Comparison of ENCODE assay signal across 13 cellular contexts in genomic region chr15:96348112-96349027, GRCh38. TPM values are rescaled to one million over a fixed set of nuclear protein-coding genes. Genes with fewer than 3 reads are reported as not detected.
DNase-seq lines count a peak whose midpoint lies in the region; ATAC-seq and TF ChIP-seq lines count a peak whose summit lies in the region.
"Had no signal": no experiment of that assay in that cellular context is flagged by ENCODE, and none has a peak within 500 bp of the region (broad histone marks: within the 10 kb centered on the region; RNA-seq: fewer than 3 reads in every experiment).

No MANE protein-coding gene starts in this region.

- H3K4me3 ChIP-seq in spleen, result peak overlapping the region in 4 of 8 donors; percentile 37 to 80 (median 62)

- intact Hi-C loops in spleen (cut with DNase I; ENCODE audit: low total_unique reads), result no loop called here

- DNase-seq in HCEC 1CT (peak; percentile 23), kidney tubule cell (ENCODE audit: low spot score) (peak; percentile 18), spleen (no peak), activated gamma-delta T cell (lab: John Stamatoyannopoulos, UW) (no peak)
- no peak for DNase-seq in natural killer cell treated with Interleukin-12 subunit alpha and Interleukin-12 subunit beta and Interleukin-15 and Interleukin-18, amount 100 ng/mL, for 72 hours (ENCODE audit: low spot score)
- DNase-seq: activated CD4-positive, alpha-beta T cell treated with anti-CD3 and anti-CD28 coated beads for 36 hours; GDM1; NCI-H2081 treated with DMSO at 0.1 percent for 48 hours had no signal

- TF ChIP-seq CTCF in brain (conservative IDR thresholded peaks at IDR 0.05) (no peak), spleen (IDR thresholded peaks at IDR 0.05 in 8 of 11, conservative IDR thresholded peaks at IDR 0.05 in 3 of 11) (no peak)

- H3K36me3 Mint-ChIP-seq in brain, result peaks cover 10% of the 10 kb centered on the region
- peaks cover 14% of the 10 kb centered on the region for H3K36me3 Mint-ChIP-seq in natural killer cell treated with Interleukin-12 subunit alpha and Interleukin-12 subunit beta and Interleukin-15 and Interleukin-18, amount 100 ng/mL, for 72 hours

- H3K36me3 ChIP-seq in spleen, result peaks cover 0 to 2% (median 0%) of the 10 kb centered on the region in 6 donors

- H3K4me1 ChIP-seq in spleen, result peaks cover 7 to 99% (median 45%) of the 10 kb centered on the region in 6 donors

- peaks cover 77% of the 10 kb centered on the region for H3K27me3 Mint-ChIP-seq in brain
- H3K27me3 Mint-ChIP-seq in natural killer cell treated with Interleukin-12 subunit alpha and Interleukin-12 subunit beta and Interleukin-15 and Interleukin-18, amount 100 ng/mL, for 72 hours, result peaks cover 66 to 91% of the 10 kb centered on the region in 2 donors

- no peaks in the 10 kb centered on the region for H3K9me3 ChIP-seq in spleen

- H3K27ac Mint-ChIP-seq in brain, result peak overlapping the region; percentile 36 to 99 (median 96)
- no peak overlapping the region for H3K27ac Mint-ChIP-seq in natural killer cell treated with Interleukin-12 subunit alpha and Interleukin-12 subunit beta and Interleukin-15 and Interleukin-18, amount 100 ng/mL, for 72 hours
- H3K27ac Mint-ChIP-seq: activated CD4-positive, alpha-beta T cell treated with anti-CD3 and anti-CD28 coated beads for 36 hours; activated T-helper 1 cell treated with anti-CD3 and anti-CD28 coated beads, Interleukin-12 subunit alpha, Interleukin-12 subunit beta, Interleukin-2, Interleukin-4 antibody, amounts not matched to agents 30 ng/mL and 10 ng/mL and 1 ng/mL, durations not matched to agents 14 hours and 24 hours and 36 hours had no signal

- no peak for TF ChIP-seq POLR2A in spleen (IDR thresholded peaks at IDR 0.05)

- peaks cover 0 to 99% (median 54%) of the 10 kb centered on the region in 7 donors for H3K27me3 ChIP-seq in spleen (replicated peaks in 1 of 7)

- peak overlapping the region; percentile 64 to 93 (median 90) for H3K27ac ChIP-seq in spleen
- H3K27ac ChIP-seq: C4-2B had no signal

- 15 to 24% (median 16%) methylated on average over 13 of the region's 13 CpGs for WGBS in spleen, 5 donors

- peak overlapping the region in 4 of 5 experiments; percentile 77 to 97 (median 94) for H3K4me3 Mint-ChIP-seq in brain
- no peak overlapping the region for H3K4me3 Mint-ChIP-seq in natural killer cell treated with Interleukin-12 subunit alpha and Interleukin-12 subunit beta and Interleukin-15 and Interleukin-18, amount 100 ng/mL, for 72 hours
- H3K4me3 Mint-ChIP-seq: activated CD4-positive, alpha-beta T cell treated with anti-CD3 and anti-CD28 coated beads for 36 hours; activated T-helper 1 cell treated with anti-CD3 and anti-CD28 coated beads, Interleukin-12 subunit alpha, Interleukin-12 subunit beta, Interleukin-2, Interleukin-4 antibody, amounts not matched to agents 30 ng/mL and 10 ng/mL and 1 ng/mL, durations not matched to agents 14 hours and 24 hours and 36 hours had no signal

- no peaks in the 10 kb centered on the region for H3K9me3 Mint-ChIP-seq in brain
- no peaks in the 10 kb centered on the region for H3K9me3 Mint-ChIP-seq in natural killer cell treated with Interleukin-12 subunit alpha and Interleukin-12 subunit beta and Interleukin-15 and Interleukin-18, amount 100 ng/mL, for 72 hours
- H3K9me3 Mint-ChIP-seq: activated T-helper 1 cell treated with anti-CD3 and anti-CD28 coated beads, Interleukin-12 subunit alpha, Interleukin-12 subunit beta, Interleukin-2, Interleukin-4 antibody, amounts not matched to agents 30 ng/mL and 10 ng/mL and 1 ng/mL, durations not matched to agents 14 hours and 24 hours and 36 hours had no signal

- H3K4me1 Mint-ChIP-seq in brain, result peaks cover 94% of the 10 kb centered on the region
- peaks cover 5 to 7% of the 10 kb centered on the region in 2 donors for H3K4me1 Mint-ChIP-seq in natural killer cell treated with Interleukin-12 subunit alpha and Interleukin-12 subunit beta and Interleukin-15 and Interleukin-18, amount 100 ng/mL, for 72 hours (ENCODE audit: low read depth in 2 of 2)
- H3K4me1 Mint-ChIP-seq: activated CD4-positive, alpha-beta T cell treated with anti-CD3 and anti-CD28 coated beads for 36 hours had no signal

- ATAC-seq in GM21825 (IDR thresholded peaks at IDR 0.05; ENCODE audit: unreplicated experiment) (no peak), HG02970 (IDR thresholded peaks at IDR 0.05; ENCODE audit: low FRiP score, unreplicated experiment) (no peak)
- no peak for ATAC-seq in natural killer cell treated with Interleukin-12 subunit alpha and Interleukin-12 subunit beta and Interleukin-15 and Interleukin-18, amount 100 ng/mL, for 72 hours
- ATAC-seq: activated CD4-positive, alpha-beta T cell treated with anti-CD3 and anti-CD28 coated beads for 36 hours had no signal

RNA-seq across cellular contexts. Expression of gene NR2F2, which starts 17.9 kb away (rescaled TPM):
- polyA plus RNA-seq in brain (ENCODE audit: insufficient read depth, low read depth, low replicate concordance) (60.4 TPM), spleen (10 to 100 TPM; 18.6 to 39.4 (median 23.7) TPM)
- 100 to 1,000 TPM in 6 of 7 donors, 10 to 100 TPM in 1; 87.1 to 256 (median 121) TPM for total RNA-seq in spleen
- total RNA-seq in natural killer cell treated with Interleukin-12 subunit alpha and Interleukin-12 subunit beta and Interleukin-15 and Interleukin-18, amount 100 ng/mL, for 72 hours, result not detected
- total RNA-seq: activated CD4-positive, alpha-beta T cell treated with anti-CD3 and anti-CD28 coated beads for 36 hours; activated T-helper 1 cell treated with anti-CD3 and anti-CD28 coated beads, Interleukin-12 subunit alpha, Interleukin-12 subunit beta, Interleukin-2, Interleukin-4 antibody, amounts not matched to agents 30 ng/mL and 10 ng/mL and 1 ng/mL, durations not matched to agents 14 hours and 24 hours and 36 hours had no signal

Comparison
In these comparisons a context has a peak if more than half of its experiments do, and no peak if none do; other contexts are left out.
1. DNase-seq: peak in HCEC 1CT (single experiment) and kidney tubule cell (single experiment); none in spleen (single experiment), natural killer cell treated with Interleukin-12 subunit alpha and Interleukin-12 subunit beta and Interleukin-15 and Interleukin-18, amount 100 ng/mL, for 72 hours (single experiment) and activated gamma-delta T cell (single experiment).
2. H3K27ac Mint-ChIP-seq: peak in brain (5 of 5); none in natural killer cell treated with Interleukin-12 subunit alpha and Interleukin-12 subunit beta and Interleukin-15 and Interleukin-18, amount 100 ng/mL, for 72 hours (0 of 2).
3. RNA of gene NR2F2, which starts 17.9 kb away (total RNA-seq): 87.1 to 256 TPM in spleen; not detected in natural killer cell treated with Interleukin-12 subunit alpha and Interleukin-12 subunit beta and Interleukin-15 and Interleukin-18, amount 100 ng/mL, for 72 hours; every median in the first group is over 10 times any median in the second.